8 cellular contexts compared by ENCODE assay signal in genomic region chr17:64496786-64497564, GRCh38. TPM values are rescaled to one million over a fixed set of nuclear protein-coding genes. Genes with fewer than 3 reads are reported as not detected.
DNase-seq lines count a peak whose midpoint lies in the region; ATAC-seq and TF ChIP-seq lines count a peak whose summit lies in the region.

Gene POLG2, minus strand, starts transcription at chr17:64497054. Its CDS starts 86 bp downstream, at chr17:64496968.

- TF ChIP-seq CTCF in activated B cell treated with CpG ODN at 0.5 μM for 24 hours (IDR thresholded peaks at IDR 0.05) (no peak), cardiac fibroblast (IDR thresholded peaks at IDR 0.05; ENCODE audit: low read depth, low read length) (peak; percentile 61)

- H3K27ac Mint-ChIP-seq in activated B cell treated with CpG ODN at 0.5 μM for 24 hours: peak within 1 kb of the TSS; percentile 99

- peak within 1 kb of the TSS; percentile 100 for H3K4me3 Mint-ChIP-seq in activated B cell treated with CpG ODN at 0.5 μM for 24 hours

- intact Hi-C loops in activated B cell treated with CpG ODN at 0.5 μM for 24 hours (cut with micrococcal nuclease): loop anchor here (1.0 to 2.0 kb wide), 5 partner anchors 9 to 152 kb away; partner anchors contain the start of genes CEP95, DDX5 and MILR1

- POLR2A ChIA-PET in activated B cell treated with CpG ODN at 0.5 μM for 24 hours (lab: Charles Lee): interaction anchor here (0.5 to 7.5 kb wide), 22 partner anchors 9 to 723 kb away, joined by 3 to 295 read pairs (median 4); partner anchors contain the start of genes CCDC47, CEP95, DDX42 and DDX5

- CTCF ChIA-PET in activated B cell treated with CpG ODN at 0.5 μM for 24 hours (lab: Charles Lee): interaction anchor here (0.5 to 6.6 kb wide), 6 partner anchors 8 to 693 kb away, joined by 3 to 67 read pairs (median 4); no protein-coding TSS in a partner anchor

- peaks cover 75% of the 10 kb centered on the region for H3K36me3 Mint-ChIP-seq in activated B cell treated with CpG ODN at 0.5 μM for 24 hours (ENCODE audit: low read depth)

- DNase-seq in AG20443 (ENCODE audit: low spot score) (peak; percentile 98), NCI-H345 (lab: John Stamatoyannopoulos, UW) (peak; percentile 93), activated B cell treated with CpG ODN at 0.5 μM for 24 hours (peak; percentile 93), cardiac fibroblast (ENCODE audit: low read depth in 2 of 2) (peak; percentile 94 to 95), iris pigment epithelial cell (ENCODE audit: low read depth) (peak; percentile 93)
- DNase-seq in stimulated activated CD4-positive, alpha-beta T cell treated with anti-CD3 and anti-CD28 coated beads, Interleukin-12 subunit alpha, Interleukin-12 subunit beta, amount 100 ng/mL, for 24 hours (ENCODE audit: low read depth in 2 of 2): peak; percentile 86 to 90

- ATAC-seq in GM19025 (IDR thresholded peaks at IDR 0.05; ENCODE audit: low read depth, unreplicated experiment) (peak; percentile 73), HG03280 (IDR thresholded peaks at IDR 0.05; ENCODE audit: unreplicated experiment) (peak; percentile 80), activated B cell treated with CpG ODN at 0.5 μM for 24 hours (ENCODE audit: low read depth) (peak; percentile 85)

- peak within 1 kb of the TSS; percentile 74 to 76 for H3K4me3 ChIP-seq in cardiac fibroblast (replicated peaks in 1 of 2; ENCODE audit: low read depth in 2 of 2, low read length in 2 of 2)

- H3K27me3 Mint-ChIP-seq in activated B cell treated with CpG ODN at 0.5 μM for 24 hours: no peaks in the 10 kb centered on the region

- H3K4me1 Mint-ChIP-seq in activated B cell treated with CpG ODN at 0.5 μM for 24 hours: peaks cover 75% of the 10 kb centered on the region

- no peaks in the 10 kb centered on the region for H3K9me3 Mint-ChIP-seq in activated B cell treated with CpG ODN at 0.5 μM for 24 hours

RNA-seq across cellular contexts. Expression of gene POLG2, which starts in this region (rescaled TPM):
- total RNA-seq in activated B cell treated with CpG ODN at 0.5 μM for 24 hours: 50.3 and 63.9 TPM in 2 replicates

Comparison
In these comparisons a context has a peak if more than half of its experiments do, and no peak if none do; other contexts are left out.
1. Peak in every context shown above with its lines: DNase-seq, ATAC-seq and H3K4me3 ChIP-seq.